In the genomic region with DNA sequence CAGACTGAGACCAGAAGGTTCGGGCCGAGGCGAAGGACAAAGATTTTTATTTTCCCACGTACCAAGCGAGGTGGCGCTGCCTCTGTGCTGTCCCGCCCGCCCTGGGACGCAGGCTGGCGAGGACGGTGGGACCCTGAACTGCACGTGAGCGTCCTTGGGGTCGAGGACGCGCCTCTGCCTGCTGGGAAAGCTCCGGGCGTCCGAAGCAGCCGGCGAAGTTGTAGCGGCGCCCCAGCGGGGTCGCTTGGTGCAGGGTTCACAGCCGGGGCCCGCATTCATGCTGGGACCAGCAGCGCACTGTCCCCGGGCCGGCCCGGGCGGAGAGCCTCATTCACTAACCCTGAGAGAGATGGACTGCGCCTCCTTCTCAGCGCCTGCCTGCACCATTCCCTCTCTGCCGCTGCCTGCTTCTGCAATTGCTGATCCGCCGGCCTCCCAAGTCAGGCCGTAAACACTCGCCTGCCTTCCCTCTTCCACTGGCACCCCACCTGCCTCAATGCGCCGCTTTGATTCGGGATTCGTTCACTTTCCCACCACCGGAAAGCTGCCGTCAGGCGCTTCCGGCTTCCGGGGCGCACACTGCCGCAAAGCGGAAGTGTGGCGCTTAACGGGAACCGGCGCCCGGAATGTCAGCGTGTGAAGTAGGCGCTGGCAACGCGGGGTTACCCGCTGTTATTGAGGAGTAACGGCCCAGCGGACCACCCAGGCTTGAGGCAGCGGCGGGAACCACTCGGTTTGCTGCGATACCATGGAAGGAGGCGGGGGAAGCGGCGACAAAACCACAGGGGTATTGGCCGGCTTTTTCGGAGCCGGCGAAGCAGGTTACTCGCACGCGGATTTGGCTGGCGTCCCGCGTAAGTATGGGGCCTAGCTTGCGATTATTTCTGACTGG, we compare ENCODE assay signal across 8 cellular contexts. TPM values are rescaled to one million over a fixed set of nuclear protein-coding genes. Genes with fewer than 3 reads are reported as not detected.
DNase-seq lines count a peak whose midpoint lies in the region; ATAC-seq, FAIRE-seq and TF ChIP-seq lines count a peak whose summit lies in the region.
"Not testable (repeated sequence)": the region's sequence is repeated elsewhere in the genome, so short reads cannot be mapped to it uniquely, and the experiment has no call there.

A gene (minus strand): TSS at position 581 of the 892 bp plus-strand sequence. CDS start 302 bp downstream, at position 279.
A gene with protein sequence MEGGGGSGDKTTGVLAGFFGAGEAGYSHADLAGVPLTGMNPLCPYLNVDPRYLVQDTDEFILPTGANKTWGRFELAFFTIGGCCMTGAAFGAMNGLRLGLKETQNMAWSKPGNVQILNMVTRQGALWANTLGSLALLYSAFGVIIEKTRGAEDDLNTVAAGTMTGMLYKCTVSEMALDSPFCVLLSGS (plus strand): TSS at position 607 of the 892 bp plus-strand sequence. CDS start 142 bp downstream, at position 749.

- TF ChIP-seq CTCF in OCI-LY7 (conservative IDR thresholded peaks at IDR 0.05; ENCODE audit: low read length): peak; percentile 8; the same call in 1 of the 2 replicates
- not testable (repeated sequence) for TF ChIP-seq CTCF in endothelial cell of umbilical vein (IDR thresholded peaks at IDR 0.05; ENCODE audit: extremely low read depth in 1 of 2, insufficient read depth in 1 of 2, low read depth in 1 of 2, low read length in 2 of 2)

- peak within 1 kb of the TSS; percentile 95 for H3K4me3 ChIP-seq in HUES64 (ENCODE audit: low read length)
- peak within 1 kb of the TSS; percentile 85 for H3K4me3 ChIP-seq in OCI-LY7 (ENCODE audit: low read depth, low read length, poor library complexity, severe bottlenecking)
- peak within 1 kb of the TSS; percentile 55 to 72 (median 72) for H3K4me3 ChIP-seq in endothelial cell of umbilical vein (replicated peaks in 1 of 3; ENCODE audit: insufficient read depth in 1 of 3, low read depth in 1 of 3, low read length in 3 of 3)

- dilution Hi-C loops in endothelial cell of umbilical vein (cut with MboI; ENCODE audit: extremely low pct_ligation_motif_present, low sequenced_read_pairs): not testable (repeated sequence)

- H3K9ac ChIP-seq in HUES64 (ENCODE audit: low read depth, low read length) (peak within 1 kb of the TSS; percentile 96), endothelial cell of umbilical vein (replicated peaks; ENCODE audit: extremely low read depth, insufficient read depth, low read length) (peak within 1 kb of the TSS; percentile 91)

- CTCF ChIA-PET in OCI-LY7 (lab: Charles Lee; ENCODE audit: unreplicated experiment); endothelial cell of umbilical vein (lab: Charles Lee): not testable (repeated sequence)

- DNase-seq in DMS 273 (lab: John Stamatoyannopoulos, UW; ENCODE audit: unreplicated experiment): peak; percentile 91
- peak; percentile 87 for DNase-seq in OCI-LY7 (ENCODE audit: low spot score)
- peak; percentile 68 for DNase-seq in activated T-cell treated with anti-CD3 and anti-CD28 coated beads for 1 hour (ENCODE audit: low read depth)
- peak; percentile 76 for DNase-seq in endothelial cell of umbilical vein (ENCODE audit: low read depth, low spot score)
- peak; percentile 84 for DNase-seq in midbrain (lab: John Stamatoyannopoulos, UW)
- peak; percentile 60 for DNase-seq in stimulated activated CD8-positive, alpha-beta memory T cell treated with anti-CD3 and anti-CD28 coated beads, Interleukin-15, amount 100 ng/mL, for 24 hours (ENCODE audit: low read depth)

- POLR2A ChIA-PET in OCI-LY7 (lab: Charles Lee); endothelial cell of umbilical vein (lab: Charles Lee): not testable (repeated sequence)

- H3K27me3 ChIP-seq in HUES64 (ENCODE audit: insufficient read depth, low read length); endothelial cell of umbilical vein (ENCODE audit: control insufficient read depth in 2 of 2, insufficient read depth in 2 of 2, low read length in 2 of 2): not testable (repeated sequence)

- H3K9me3 ChIP-seq in HUES64 (ENCODE audit: insufficient read depth, low read depth, low read length); OCI-LY7 (ENCODE audit: low read length); endothelial cell of umbilical vein (replicated peaks; ENCODE audit: control insufficient read depth, insufficient read depth, low read length): not testable (repeated sequence)

- intact Hi-C loops in OCI-LY7 (cut with micrococcal nuclease; ENCODE audit: unreplicated experiment): not testable (repeated sequence)
- intact Hi-C loops in endothelial cell of umbilical vein (cut with micrococcal nuclease): loop anchor here (1.0 kb wide), 1 partner anchor 348 kb away; no protein-coding TSS in a partner anchor

- FAIRE-seq in endothelial cell of umbilical vein (lab: Jason Lieb, UNC): peak; percentile 88

- H3K9me2 ChIP-seq in OCI-LY7 (ENCODE audit: insufficient read depth, low read length): not testable (repeated sequence)

- H3K79me2 ChIP-seq in OCI-LY7 (ENCODE audit: insufficient read depth, low read depth, low read length) (peaks cover 55% of the 10 kb centered on the region), endothelial cell of umbilical vein (ENCODE audit: control insufficient read depth, insufficient read depth, low read length) (peaks cover 45% of the 10 kb centered on the region)

- BruUV-seq in OCI-LY7 (replicated peaks; lab: Mats Ljungman, UMichigan) (TSS peak; percentile 70), endothelial cell of umbilical vein (replicated peaks; lab: Mats Ljungman, UMichigan) (TSS peak; percentile 57)

- not testable (repeated sequence) for H3K4me1 ChIP-seq in HUES64 (ENCODE audit: insufficient read depth, low read length); OCI-LY7 (ENCODE audit: insufficient read depth, low read length, poor library complexity, severe bottlenecking); endothelial cell of umbilical vein (ENCODE audit: control insufficient read depth, extremely low read depth, insufficient read depth, low read length)

- H4K20me1 ChIP-seq in OCI-LY7 (ENCODE audit: insufficient read depth, low read length); endothelial cell of umbilical vein (replicated peaks; ENCODE audit: control insufficient read depth, extremely low read depth, insufficient read depth, low read length): not testable (repeated sequence)

- peak within 1 kb of the TSS; percentile 83 for H3K4me2 ChIP-seq in OCI-LY7 (ENCODE audit: low read length)
- peak within 1 kb of the TSS; percentile 64 for H3K4me2 ChIP-seq in endothelial cell of umbilical vein (ENCODE audit: insufficient read depth, low read length)

- ATAC-seq in GM21515 (IDR thresholded peaks at IDR 0.05; ENCODE audit: unreplicated experiment): peak; percentile 64

- H2AFZ ChIP-seq in OCI-LY7 (ENCODE audit: low read length): peak within 1 kb of the TSS; percentile 64; the same call in 1 of the 2 replicates
- peak within 1 kb of the TSS; percentile 79 for H2AFZ ChIP-seq in endothelial cell of umbilical vein (ENCODE audit: low read depth, low read length)

- TF ChIP-seq POLR2A in endothelial cell of umbilical vein (IDR thresholded peaks at IDR 0.05; ENCODE audit: low read depth, low read length): peak; percentile 51

- WGBS in HUES64: under 1% methylated on average over 81 of the region's 81 CpGs

- H3K9me1 ChIP-seq in endothelial cell of umbilical vein (replicated peaks; ENCODE audit: control insufficient read depth, extremely low read depth, insufficient read depth, low read length): not testable (repeated sequence)

- peaks cover 16% of the 10 kb centered on the region for H3K36me3 ChIP-seq in HUES64 (ENCODE audit: insufficient read depth, low read length)
- H3K36me3 ChIP-seq in OCI-LY7 (ENCODE audit: insufficient read depth, low read length): peaks cover 16% of the 10 kb centered on the region
- H3K36me3 ChIP-seq in endothelial cell of umbilical vein (ENCODE audit: control insufficient read depth in 2 of 2, extremely low read depth in 1 of 2, insufficient read depth in 2 of 2, low read length in 2 of 2): not testable (repeated sequence)

- H3K27ac ChIP-seq in HUES64 (ENCODE audit: low read depth, low read length): peak within 1 kb of the TSS; percentile 80; the same call in 1 of the 2 replicates
- H3K27ac ChIP-seq in OCI-LY7 (ENCODE audit: low read depth, low read length, poor library complexity, severe bottlenecking): peak within 1 kb of the TSS; percentile 60
- H3K27ac ChIP-seq in endothelial cell of umbilical vein (ENCODE audit: insufficient read depth, low read depth, low read length): peak within 1 kb of the TSS; percentile 57

TF ChIP-seq in endothelial cell of umbilical vein, 7 proteins besides CTCF, POLR2A, EP300 and RAD21:
- TF ChIP-seq POLR2AphosphoS5 (IDR thresholded peaks at IDR 0.05; ENCODE audit: insufficient read depth, low read depth, low read length): peak; percentile 63

RNA-seq across cellular contexts. Expression of the first gene that starts in this region (rescaled TPM):
- polyA plus RNA-seq in HUES64 (2013, experiment 1 of 2): 27.3 TPM
- polyA plus RNA-seq in HUES64 (2013, experiment 2 of 2): 28.3 TPM
- total RNA-seq in OCI-LY7 (2014; rRNA removed; shearing (Covaris generic)): 34.9 and 40.5 TPM in 2 replicates
- total RNA-seq in OCI-LY7 (2022) (46.9 and 52.5 TPM in 2 replicates), endothelial cell of umbilical vein (25.3 and 27.6 TPM in 2 replicates)
- 5.5 and 6.1 TPM in 2 replicates for polyA plus RNA-seq in endothelial cell of umbilical vein
- 6.9 and 7.0 TPM in 2 replicates for polyA plus RNA-seq in endothelial cell of umbilical vein (2011; cell fraction: cytosol; rRNA removed)
- polyA plus RNA-seq in endothelial cell of umbilical vein (2011; cell fraction: nucleus; rRNA removed): 20.9 and 23.4 TPM in 2 replicates
- polyA plus RNA-seq in endothelial cell of umbilical vein (2012): 15.1 and 17.5 TPM in 2 replicates
- 25.4 and 30.8 TPM in 2 replicates for polyA minus RNA-seq in endothelial cell of umbilical vein
- 18.8 TPM for polyA minus RNA-seq in endothelial cell of umbilical vein (2011; cell fraction: cytosol; rRNA and poly(A)+ RNA removed)
- polyA minus RNA-seq in endothelial cell of umbilical vein (2011; cell fraction: nucleus; rRNA and poly(A)+ RNA removed): 52.5 and 52.9 TPM in 2 replicates

RNA-seq across cellular contexts. Expression of the second gene that starts in this region (rescaled TPM):
- 10.0 TPM for polyA plus RNA-seq in HUES64 (2013, experiment 1 of 2)
- 10.3 TPM for polyA plus RNA-seq in HUES64 (2013, experiment 2 of 2)
- 24.8 and 25.4 TPM in 2 replicates for total RNA-seq in OCI-LY7 (2014; rRNA removed; shearing (Covaris generic))
- total RNA-seq in OCI-LY7 (2022) (29.1 and 31.4 TPM in 2 replicates), endothelial cell of umbilical vein (18.7 and 19.4 TPM in 2 replicates)
- 10.6 and 14.4 TPM in 2 replicates for polyA plus RNA-seq in endothelial cell of umbilical vein
- polyA plus RNA-seq in endothelial cell of umbilical vein (2011; cell fraction: cytosol; rRNA removed): 9.9 TPM in 2 replicates
- polyA plus RNA-seq in endothelial cell of umbilical vein (2011; cell fraction: nucleus; rRNA removed): 41.3 and 48.4 TPM in 2 replicates
- 14.2 and 14.8 TPM in 2 replicates for polyA plus RNA-seq in endothelial cell of umbilical vein (2012)
- 21.5 and 28.3 TPM in 2 replicates for polyA minus RNA-seq in endothelial cell of umbilical vein
- polyA minus RNA-seq in endothelial cell of umbilical vein (2011; cell fraction: cytosol; rRNA and poly(A)+ RNA removed): 12.2 TPM
- polyA minus RNA-seq in endothelial cell of umbilical vein (2011; cell fraction: nucleus; rRNA and poly(A)+ RNA removed): 43.5 and 44.2 TPM in 2 replicates

Comparison
In these comparisons a context has a peak if more than half of its experiments do, and no peak if none do; other contexts are left out.
1. Peak in every context shown above with its lines: DNase-seq, ATAC-seq, H3K4me3 ChIP-seq and H3K27ac ChIP-seq.